Comparison of ENCODE assay signal across 7 cellular contexts in genomic region chr3:15063656-15064286, GRCh38. TPM values are rescaled to one million over a fixed set of nuclear protein-coding genes. Genes with fewer than 3 reads are reported as not detected.
DNase-seq lines count a peak whose midpoint lies in the region; ATAC-seq and TF ChIP-seq lines count a peak whose summit lies in the region.

No MANE protein-coding gene starts in this region.

- peaks cover 4% of the 10 kb centered on the region for H3K27me3 Mint-ChIP-seq in HFFc6 (ENCODE audit: insufficient read depth)
- no peaks in the 10 kb centered on the region for H3K27me3 Mint-ChIP-seq in activated T-helper 2 cell treated with anti-CD3 and anti-CD28 coated beads, Interferon-gamma antibody, Interleukin-2, Interleukin-4, amounts not matched to agents 10 μg/mL and 5 μg/mL and 100 μg/mL, durations not matched to agents 14 hours and 24 hours and 36 hours (ENCODE audit: low read depth)
- no peaks in the 10 kb centered on the region for H3K27me3 Mint-ChIP-seq in stimulated activated memory B cell treated with anti-CD40 and anti-IgM and Interleukin-4, amounts not matched to agents 10 μg/mL and 1 μg/mL and 100 μg/mL, for 72 hours

- ATAC-seq in stimulated activated memory B cell treated with anti-CD40 and anti-IgM and Interleukin-4, amounts not matched to agents 10 μg/mL and 1 μg/mL and 100 μg/mL, for 72 hours: no peak
- ATAC-seq in GM21528 (IDR thresholded peaks at IDR 0.05; ENCODE audit: low FRiP score, unreplicated experiment): no peak

- no peaks in the 10 kb centered on the region for H3K9me3 Mint-ChIP-seq in HFFc6
- no peaks in the 10 kb centered on the region for H3K9me3 Mint-ChIP-seq in activated T-helper 2 cell treated with anti-CD3 and anti-CD28 coated beads, Interferon-gamma antibody, Interleukin-2, Interleukin-4, amounts not matched to agents 10 μg/mL and 5 μg/mL and 100 μg/mL, durations not matched to agents 14 hours and 24 hours and 36 hours
- no peaks in the 10 kb centered on the region for H3K9me3 Mint-ChIP-seq in stimulated activated memory B cell treated with anti-CD40 and anti-IgM and Interleukin-4, amounts not matched to agents 10 μg/mL and 1 μg/mL and 100 μg/mL, for 72 hours

- peak overlapping the region; percentile 82 for H3K4me3 ChIP-seq in iPS-11a (ENCODE audit: low read depth, low read length)

- peaks cover 19% of the 10 kb centered on the region for H3K4me1 Mint-ChIP-seq in HFFc6 (ENCODE audit: low read depth)
- peaks cover 22% of the 10 kb centered on the region for H3K4me1 Mint-ChIP-seq in activated T-helper 2 cell treated with anti-CD3 and anti-CD28 coated beads, Interferon-gamma antibody, Interleukin-2, Interleukin-4, amounts not matched to agents 10 μg/mL and 5 μg/mL and 100 μg/mL, durations not matched to agents 14 hours and 24 hours and 36 hours (ENCODE audit: low read depth)
- peaks cover 36% of the 10 kb centered on the region for H3K4me1 Mint-ChIP-seq in stimulated activated memory B cell treated with anti-CD40 and anti-IgM and Interleukin-4, amounts not matched to agents 10 μg/mL and 1 μg/mL and 100 μg/mL, for 72 hours

- no peak for DNase-seq in HFFc6
- no peak for DNase-seq in activated T-helper 2 cell treated with anti-CD3 and anti-CD28 coated beads, Interferon-gamma antibody, Interleukin-2, Interleukin-4, amounts not matched to agents 10 μg/mL and 5 μg/mL and 100 μg/mL, durations not matched to agents 14 hours and 24 hours and 36 hours (ENCODE audit: low spot score)
- no peak for DNase-seq in iPS-NIHi11 (ENCODE audit: low spot score)
- DNase-seq in activated CD8-positive, alpha-beta memory T cell treated with anti-CD3 and anti-CD28 coated beads for 24 hours: no peak

- peak overlapping the region; percentile 96 for H3K4me3 Mint-ChIP-seq in HFFc6
- H3K4me3 Mint-ChIP-seq in activated T-helper 2 cell treated with anti-CD3 and anti-CD28 coated beads, Interferon-gamma antibody, Interleukin-2, Interleukin-4, amounts not matched to agents 10 μg/mL and 5 μg/mL and 100 μg/mL, durations not matched to agents 14 hours and 24 hours and 36 hours (ENCODE audit: low read depth): peak overlapping the region; percentile 94
- peak overlapping the region; percentile 98 for H3K4me3 Mint-ChIP-seq in stimulated activated memory B cell treated with anti-CD40 and anti-IgM and Interleukin-4, amounts not matched to agents 10 μg/mL and 1 μg/mL and 100 μg/mL, for 72 hours

- peak overlapping the region; percentile 94 for H3K27ac Mint-ChIP-seq in HFFc6
- H3K27ac Mint-ChIP-seq in activated T-helper 2 cell treated with anti-CD3 and anti-CD28 coated beads, Interferon-gamma antibody, Interleukin-2, Interleukin-4, amounts not matched to agents 10 μg/mL and 5 μg/mL and 100 μg/mL, durations not matched to agents 14 hours and 24 hours and 36 hours: peak overlapping the region; percentile 93
- peak overlapping the region; percentile 98 for H3K27ac Mint-ChIP-seq in stimulated activated memory B cell treated with anti-CD40 and anti-IgM and Interleukin-4, amounts not matched to agents 10 μg/mL and 1 μg/mL and 100 μg/mL, for 72 hours

- TF ChIP-seq CTCF in HFFc6 (IDR thresholded peaks at IDR 0.05): no peak

- intact Hi-C loops in activated T-helper 2 cell treated with anti-CD3 and anti-CD28 coated beads, Interferon-gamma antibody, Interleukin-2, Interleukin-4, amounts not matched to agents 10 μg/mL and 5 μg/mL and 100 μg/mL, durations not matched to agents 14 hours and 24 hours and 36 hours (cut with micrococcal nuclease): no loop called here

- peaks cover 12% of the 10 kb centered on the region for H3K36me3 Mint-ChIP-seq in HFFc6 (ENCODE audit: low read depth)
- peaks cover 31% of the 10 kb centered on the region for H3K36me3 Mint-ChIP-seq in activated T-helper 2 cell treated with anti-CD3 and anti-CD28 coated beads, Interferon-gamma antibody, Interleukin-2, Interleukin-4, amounts not matched to agents 10 μg/mL and 5 μg/mL and 100 μg/mL, durations not matched to agents 14 hours and 24 hours and 36 hours (ENCODE audit: low read depth)
- H3K36me3 Mint-ChIP-seq in stimulated activated memory B cell treated with anti-CD40 and anti-IgM and Interleukin-4, amounts not matched to agents 10 μg/mL and 1 μg/mL and 100 μg/mL, for 72 hours: peaks cover 19% of the 10 kb centered on the region

RNA-seq across cellular contexts. Expression of gene MRPS25, which starts 1.3 kb away (rescaled TPM):
- total RNA-seq in HFFc6 (2021; fragmentation: NEBNext Ultra II Directional; extraction: Animal tissue kit (Norgen Biotek cat#: 25700)): 10 to 100 TPM; 31.4 to 45.2 (median 33.4) TPM
- 83.9 and 91.6 TPM in 2 replicates for total RNA-seq in activated T-helper 2 cell treated with anti-CD3 and anti-CD28 coated beads, Interferon-gamma antibody, Interleukin-2, Interleukin-4, amounts not matched to agents 10 μg/mL and 5 μg/mL and 100 μg/mL, durations not matched to agents 14 hours and 24 hours and 36 hours

RNA-seq across cellular contexts. Expression of gene RBSN, which starts 35.2 kb away (rescaled TPM):
- 10 to 100 TPM; 17.6 to 22.2 (median 19.3) TPM for total RNA-seq in HFFc6 (2021; fragmentation: NEBNext Ultra II Directional; extraction: Animal tissue kit (Norgen Biotek cat#: 25700))
- total RNA-seq in activated T-helper 2 cell treated with anti-CD3 and anti-CD28 coated beads, Interferon-gamma antibody, Interleukin-2, Interleukin-4, amounts not matched to agents 10 μg/mL and 5 μg/mL and 100 μg/mL, durations not matched to agents 14 hours and 24 hours and 36 hours: 11.3 and 13.0 TPM in 2 replicates
